21 cellular contexts compared by ENCODE assay signal in genomic region chr11:19816817-19817216, GRCh38.
DNase-seq lines count a peak whose midpoint lies in the region; TF ChIP-seq lines count a peak whose summit lies in the region.
"Had no signal": no experiment of that assay in that cellular context is flagged by ENCODE, and none has a peak within 500 bp of the region (broad histone marks: within the 10 kb centered on the region; RNA-seq: fewer than 3 reads in every experiment).

No MANE protein-coding gene starts in this region.

- no peaks in the 10 kb centered on the region for H3K27me3 ChIP-seq in iPS DF 6.9 (ENCODE audit: control insufficient read depth, insufficient read depth, low read length)
- H3K27me3 ChIP-seq in tibial artery, result no peaks in the 10 kb centered on the region
- H3K27me3 ChIP-seq in smooth muscle cell (ENCODE audit: low read depth), result no peaks in the 10 kb centered on the region
- H3K27me3 ChIP-seq: ascending aorta, upper lobe of right lung had no signal

- H4K20me1 ChIP-seq in smooth muscle cell (ENCODE audit: low read depth), result no peaks in the 10 kb centered on the region

- no CpG with 5 or more reads among the region's 4 CpGs for WGBS in iPS DF 6.9 (ENCODE audit: insufficient coverage, insufficient read length)
- WGBS in smooth muscle cell (ENCODE audit: low lambda C conversion rate), result 58% methylated on average over 4 of the region's 4 CpGs

- H3K36me3 ChIP-seq in iPS DF 6.9 (ENCODE audit: control insufficient read depth, insufficient read depth, low read length), result 0 out of 2 replicates have a peak, but pooled peaks cover 3% of the 10 kb centered on the region
- H3K36me3 ChIP-seq in tibial artery, result peaks cover 0 to 7% (median 0%) of the 10 kb centered on the region in 3 donors
- no peaks in the 10 kb centered on the region for H3K36me3 ChIP-seq in smooth muscle cell (ENCODE audit: low read depth)
- H3K36me3 ChIP-seq: upper lobe of right lung had no signal

- H3K4me1 ChIP-seq in iPS DF 6.9 (ENCODE audit: control insufficient read depth, insufficient read depth, low read length) (peaks cover 22% of the 10 kb centered on the region), tibial artery (peaks cover 0 to 99% (median 78%) of the 10 kb centered on the region in 4 donors), smooth muscle cell (ENCODE audit: low read depth) (peaks cover 15% of the 10 kb centered on the region)

- no peak overlapping the region for H3K4me3 ChIP-seq in iPS DF 6.9 (ENCODE audit: low read length)
- H3K4me3 ChIP-seq in tibial artery, result no peak overlapping the region
- no peak overlapping the region for H3K4me3 ChIP-seq in smooth muscle cell
- H3K4me3 ChIP-seq: upper lobe of right lung had no signal

- DNase-seq in NCI-H345 (lab: John Stamatoyannopoulos, UW), result peak; percentile 30
- no peak for DNase-seq in NCI-H345 treated with DMSO at 0.1 percent for 48 hours (lab: John Stamatoyannopoulos, UW; ENCODE audit: unreplicated experiment)
- peak; percentile 90 for DNase-seq in NCI-H2171 treated with DMSO at 0.1 percent for 48 hours (lab: John Stamatoyannopoulos, UW)
- peak; percentile 48 for DNase-seq in iPS DF 6.9 (ENCODE audit: low read depth, low spot score)
- no peak for DNase-seq in tibial artery
- DNase-seq in GM19240 (ENCODE audit: insufficient read length, low spot score), result no peak
- no peak for DNase-seq in GM03348 (ENCODE audit: low spot score)
- DNase-seq in smooth muscle cell (lab: John Stamatoyannopoulos, UW; ENCODE audit: unreplicated experiment), result no peak
- DNase-seq: activated CD4-positive, alpha-beta memory T cell treated with anti-CD3 and anti-CD28 coated beads, Interleukin-2, amount 10 ng/mL, durations not matched to agents 7 days and 5 days; CD8-positive, alpha-beta T cell; dermis blood vessel endothelial cell; DMS153; GDM1; naive thymus-derived CD4-positive, alpha-beta T cell; NCI-H2081; NCI-H748 treated with DMSO at 0.1 percent for 48 hours; SHP77; small intestine; stimulated activated CD4-positive, alpha-beta T cell treated with anti-CD3 and anti-CD28 coated beads, Interleukin-2, amount 100 ng/mL, for 24 hours; upper lobe of right lung had no signal

- no peaks in the 10 kb centered on the region for H3K9me3 ChIP-seq in iPS DF 6.9 (ENCODE audit: control insufficient read depth, insufficient read depth, low read length)
- no peaks in the 10 kb centered on the region for H3K9me3 ChIP-seq in tibial artery
- H3K9me3 ChIP-seq in smooth muscle cell (replicated peaks; ENCODE audit: low read depth), result no peaks in the 10 kb centered on the region
- H3K9me3 ChIP-seq: ascending aorta, upper lobe of right lung had no signal

- TF ChIP-seq CTCF in tibial artery (IDR thresholded peaks at IDR 0.05) (no peak), smooth muscle cell (IDR thresholded peaks at IDR 0.05; ENCODE audit: borderline replicate concordance, insufficient read depth, poor library complexity, severe bottlenecking) (no peak)

- intact Hi-C loops in tibial artery (cut with DNase I; ENCODE audit: low total_unique reads), result no loop called here

- no peaks in the 10 kb centered on the region for H3F3A ChIP-seq in smooth muscle cell (ENCODE audit: low read depth)

- H3K27ac ChIP-seq in iPS DF 6.9 (ENCODE audit: low read length) (peak overlapping the region; percentile 99), tibial artery (peak overlapping the region; percentile 56 to 62), smooth muscle cell (ENCODE audit: low read depth) (no peak overlapping the region)
- H3K27ac ChIP-seq: upper lobe of right lung had no signal

- H2AFZ ChIP-seq in smooth muscle cell (ENCODE audit: low read depth), result no peak overlapping the region

- H3K4me2 ChIP-seq in smooth muscle cell, result no peak overlapping the region

- H3K9ac ChIP-seq in smooth muscle cell (ENCODE audit: low read depth), result no peak overlapping the region

- peaks cover 17% of the 10 kb centered on the region for H3K79me2 ChIP-seq in smooth muscle cell (ENCODE audit: low read depth)

Comparison
In these comparisons a context has a peak if more than half of its experiments do, and no peak if none do; other contexts are left out.
1. DNase-seq: peak in NCI-H345 (single experiment), NCI-H2171 treated with DMSO at 0.1 percent for 48 hours (single experiment) and iPS DF 6.9 (single experiment); none in NCI-H345 treated with DMSO at 0.1 percent for 48 hours (single experiment), tibial artery (0 of 2), GM19240 (single experiment), GM03348 (single experiment) and smooth muscle cell (single experiment).